Comparison of ENCODE assay signal across 1 cellular context in the genomic region with DNA sequence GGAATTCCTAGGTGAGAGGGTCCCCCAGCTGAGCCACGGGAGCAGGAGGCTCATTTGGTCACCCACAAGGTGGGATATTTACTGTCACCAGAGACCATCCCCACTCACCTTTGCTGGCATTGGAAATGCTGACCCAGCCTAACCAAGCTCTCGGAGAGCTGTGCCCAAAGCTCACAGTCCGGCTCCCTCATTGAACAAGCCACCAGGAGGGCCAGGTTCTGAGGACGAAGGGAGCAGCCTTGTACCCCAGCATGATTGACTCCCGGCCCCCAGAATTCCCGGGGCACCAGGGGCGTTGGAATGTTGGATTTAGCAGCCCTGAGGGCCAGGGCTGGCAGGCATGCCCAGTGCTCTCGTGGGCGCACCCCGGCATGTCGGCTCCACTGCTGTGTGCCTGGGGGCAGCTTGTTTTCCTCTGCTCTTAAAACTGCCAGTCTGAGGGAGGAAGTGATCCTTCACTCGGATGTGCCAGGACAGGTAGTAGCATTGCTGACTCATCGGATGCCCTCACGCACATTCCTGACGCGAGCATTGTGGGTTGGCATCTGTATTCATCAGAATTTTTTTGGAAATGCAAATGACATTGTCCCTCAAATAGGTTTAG.
TF ChIP-seq lines count a peak whose summit lies in the region.

No MANE protein-coding gene starts in this region.

TF ChIP-seq in HepG2, 621 proteins besides CTCF, POLR2A, EP300 and RAD21:
- TF ChIP-seq ZNF333 (CRISPR knock-in tag; IDR thresholded peaks at IDR 0.05; ENCODE audit: borderline replicate concordance), result no peak
- TF ChIP-seq, protein P1, sequence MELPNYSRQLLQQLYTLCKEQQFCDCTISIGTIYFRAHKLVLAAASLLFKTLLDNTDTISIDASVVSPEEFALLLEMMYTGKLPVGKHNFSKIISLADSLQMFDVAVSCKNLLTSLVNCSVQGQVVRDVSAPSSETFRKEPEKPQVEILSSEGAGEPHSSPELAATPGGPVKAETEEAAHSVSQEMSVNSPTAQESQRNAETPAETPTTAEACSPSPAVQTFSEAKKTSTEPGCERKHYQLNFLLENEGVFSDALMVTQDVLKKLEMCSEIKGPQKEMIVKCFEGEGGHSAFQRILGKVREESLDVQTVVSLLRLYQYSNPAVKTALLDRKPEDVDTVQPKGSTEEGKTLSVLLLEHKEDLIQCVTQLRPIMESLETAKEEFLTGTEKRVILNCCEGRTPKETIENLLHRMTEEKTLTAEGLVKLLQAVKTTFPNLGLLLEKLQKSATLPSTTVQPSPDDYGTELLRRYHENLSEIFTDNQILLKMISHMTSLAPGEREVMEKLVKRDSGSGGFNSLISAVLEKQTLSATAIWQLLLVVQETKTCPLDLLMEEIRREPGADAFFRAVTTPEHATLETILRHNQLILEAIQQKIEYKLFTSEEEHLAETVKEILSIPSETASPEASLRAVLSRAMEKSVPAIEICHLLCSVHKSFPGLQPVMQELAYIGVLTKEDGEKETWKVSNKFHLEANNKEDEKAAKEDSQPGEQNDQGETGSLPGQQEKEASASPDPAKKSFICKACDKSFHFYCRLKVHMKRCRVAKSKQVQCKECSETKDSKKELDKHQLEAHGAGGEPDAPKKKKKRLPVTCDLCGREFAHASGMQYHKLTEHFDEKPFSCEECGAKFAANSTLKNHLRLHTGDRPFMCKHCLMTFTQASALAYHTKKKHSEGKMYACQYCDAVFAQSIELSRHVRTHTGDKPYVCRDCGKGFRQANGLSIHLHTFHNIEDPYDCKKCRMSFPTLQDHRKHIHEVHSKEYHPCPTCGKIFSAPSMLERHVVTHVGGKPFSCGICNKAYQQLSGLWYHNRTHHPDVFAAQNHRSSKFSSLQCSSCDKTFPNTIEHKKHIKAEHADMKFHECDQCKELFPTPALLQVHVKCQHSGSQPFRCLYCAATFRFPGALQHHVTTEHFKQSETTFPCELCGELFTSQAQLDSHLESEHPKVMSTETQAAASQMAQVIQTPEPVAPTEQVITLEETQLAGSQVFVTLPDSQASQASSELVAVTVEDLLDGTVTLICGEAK (IDR thresholded peaks at IDR 0.05), result no peak
- TF ChIP-seq, protein P1 (CRISPR knock-in tag; IDR thresholded peaks at IDR 0.05), result no peak
- TF ChIP-seq, protein P2, sequence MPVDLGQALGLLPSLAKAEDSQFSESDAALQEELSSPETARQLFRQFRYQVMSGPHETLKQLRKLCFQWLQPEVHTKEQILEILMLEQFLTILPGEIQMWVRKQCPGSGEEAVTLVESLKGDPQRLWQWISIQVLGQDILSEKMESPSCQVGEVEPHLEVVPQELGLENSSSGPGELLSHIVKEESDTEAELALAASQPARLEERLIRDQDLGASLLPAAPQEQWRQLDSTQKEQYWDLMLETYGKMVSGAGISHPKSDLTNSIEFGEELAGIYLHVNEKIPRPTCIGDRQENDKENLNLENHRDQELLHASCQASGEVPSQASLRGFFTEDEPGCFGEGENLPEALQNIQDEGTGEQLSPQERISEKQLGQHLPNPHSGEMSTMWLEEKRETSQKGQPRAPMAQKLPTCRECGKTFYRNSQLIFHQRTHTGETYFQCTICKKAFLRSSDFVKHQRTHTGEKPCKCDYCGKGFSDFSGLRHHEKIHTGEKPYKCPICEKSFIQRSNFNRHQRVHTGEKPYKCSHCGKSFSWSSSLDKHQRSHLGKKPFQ (CRISPR knock-in tag; IDR thresholded peaks at IDR 0.05; ENCODE audit: insufficient replicate concordance), result no peak
- TF ChIP-seq, protein P3, sequence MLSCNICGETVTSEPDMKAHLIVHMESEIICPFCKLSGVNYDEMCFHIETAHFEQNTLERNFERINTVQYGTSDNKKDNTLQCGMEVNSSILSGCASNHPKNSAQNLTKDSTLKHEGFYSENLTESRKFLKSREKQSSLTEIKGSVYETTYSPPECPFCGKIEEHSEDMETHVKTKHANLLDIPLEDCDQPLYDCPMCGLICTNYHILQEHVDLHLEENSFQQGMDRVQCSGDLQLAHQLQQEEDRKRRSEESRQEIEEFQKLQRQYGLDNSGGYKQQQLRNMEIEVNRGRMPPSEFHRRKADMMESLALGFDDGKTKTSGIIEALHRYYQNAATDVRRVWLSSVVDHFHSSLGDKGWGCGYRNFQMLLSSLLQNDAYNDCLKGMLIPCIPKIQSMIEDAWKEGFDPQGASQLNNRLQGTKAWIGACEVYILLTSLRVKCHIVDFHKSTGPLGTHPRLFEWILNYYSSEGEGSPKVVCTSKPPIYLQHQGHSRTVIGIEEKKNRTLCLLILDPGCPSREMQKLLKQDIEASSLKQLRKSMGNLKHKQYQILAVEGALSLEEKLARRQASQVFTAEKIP (CRISPR knock-in tag; IDR thresholded peaks at IDR 0.05; ENCODE audit: borderline replicate concordance), result no peak
- no peak for TF ChIP-seq ZNF124 (CRISPR knock-in tag; IDR thresholded peaks at IDR 0.05)
- TF ChIP-seq, protein P4, sequence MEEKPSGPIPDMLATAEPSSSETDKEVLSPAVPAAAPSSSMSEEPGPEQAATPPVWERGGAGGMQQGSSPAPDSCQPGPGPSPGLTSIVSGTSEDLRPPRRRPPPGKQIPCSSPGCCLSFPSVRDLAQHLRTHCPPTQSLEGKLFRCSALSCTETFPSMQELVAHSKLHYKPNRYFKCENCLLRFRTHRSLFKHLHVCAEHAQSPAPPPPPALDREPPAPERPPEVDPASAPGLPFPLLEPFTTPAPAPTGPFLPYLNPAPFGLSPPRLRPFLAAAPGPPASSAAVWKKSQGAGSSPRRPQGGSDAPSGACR (CRISPR knock-in tag; IDR thresholded peaks at IDR 0.05), result no peak
- no peak for TF ChIP-seq ZNF615 (CRISPR knock-in tag; IDR thresholded peaks at IDR 0.05; ENCODE audit: borderline replicate concordance)
- peak; percentile 36 for TF ChIP-seq AGO2 (optimal IDR thresholded peaks at IDR 0.05; ENCODE audit: low read depth, low read length)
- TF ChIP-seq ZNF670 (CRISPR knock-in tag; IDR thresholded peaks at IDR 0.05; ENCODE audit: borderline replicate concordance), result no peak
- no peak for TF ChIP-seq ZBTB8A (CRISPR knock-in tag; IDR thresholded peaks at IDR 0.05; ENCODE audit: borderline replicate concordance, low read depth)
- peak; percentile 35; the same call in 1 of the 2 replicates for TF ChIP-seq MAFF (IDR thresholded peaks at IDR 0.05; ENCODE audit: low read depth, low read length)
- no peak for TF ChIP-seq KLF9 (CRISPR knock-in tag; IDR thresholded peaks at IDR 0.05; ENCODE audit: low read depth)
- TF ChIP-seq MAFK (conservative IDR thresholded peaks at IDR 0.05 in 1 of 2, IDR thresholded peaks at IDR 0.05 in 1 of 2; ENCODE audit: low read length in 2 of 2), result peak; percentile 41 to 77; a peak in 3 of 4 replicates
- TF ChIP-seq KDM2A (CRISPR knock-in tag; IDR thresholded peaks at IDR 0.05; ENCODE audit: borderline replicate concordance, low read depth), result no peak
- TF ChIP-seq NFE2L2 (IDR thresholded peaks at IDR 0.05; ENCODE audit: low read length), result no peak
- TF ChIP-seq, protein P5, sequence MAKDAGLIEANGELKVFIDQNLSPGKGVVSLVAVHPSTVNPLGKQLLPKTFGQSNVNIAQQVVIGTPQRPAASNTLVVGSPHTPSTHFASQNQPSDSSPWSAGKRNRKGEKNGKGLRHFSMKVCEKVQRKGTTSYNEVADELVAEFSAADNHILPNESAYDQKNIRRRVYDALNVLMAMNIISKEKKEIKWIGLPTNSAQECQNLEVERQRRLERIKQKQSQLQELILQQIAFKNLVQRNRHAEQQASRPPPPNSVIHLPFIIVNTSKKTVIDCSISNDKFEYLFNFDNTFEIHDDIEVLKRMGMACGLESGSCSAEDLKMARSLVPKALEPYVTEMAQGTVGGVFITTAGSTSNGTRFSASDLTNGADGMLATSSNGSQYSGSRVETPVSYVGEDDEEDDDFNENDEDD (CRISPR knock-in tag; IDR thresholded peaks at IDR 0.05; ENCODE audit: borderline replicate concordance), result no peak
- TF ChIP-seq ZNF543 (CRISPR knock-in tag; IDR thresholded peaks at IDR 0.05), result no peak
- no peak for TF ChIP-seq ZNF850 (CRISPR knock-in tag; conservative IDR thresholded peaks at IDR 0.05)
